In genomic region chr11:118688851-118689502, GRCh38 we compare ENCODE assay signal across 12 cellular contexts. TPM values are rescaled to one million over a fixed set of nuclear protein-coding genes. Genes with fewer than 3 reads are reported as not detected.
DNase-seq lines count a peak whose midpoint lies in the region; ATAC-seq and TF ChIP-seq lines count a peak whose summit lies in the region.
"Had no signal": no experiment of that assay in that cellular context is flagged by ENCODE, and none has a peak within 500 bp of the region (broad histone marks: within the 10 kb centered on the region; RNA-seq: fewer than 3 reads in every experiment).

No MANE protein-coding gene starts in this region.

- TF ChIP-seq EP300 in SK-N-SH (IDR thresholded peaks at IDR 0.05; ENCODE audit: borderline replicate concordance in 1 of 2, low read depth in 1 of 2, low read length in 1 of 2): no peak

- DNase-seq in SK-N-SH: no peak
- DNase-seq in caudate nucleus (lab: John Stamatoyannopoulos, UW): no peak
- DNase-seq in lower lobe of right lung: no peak
- no peak for DNase-seq in thoracic aorta (ENCODE audit: low spot score)
- DNase-seq in Ammon's horn (ENCODE audit: low spot score): no peak
- DNase-seq in retina: no peak

- TF ChIP-seq CTCF in SK-N-SH (IDR thresholded peaks at IDR 0.05) (no peak), lower lobe of right lung (IDR thresholded peaks at IDR 0.05) (no peak), thoracic aorta (IDR thresholded peaks at IDR 0.05) (no peak)

- no peaks in the 10 kb centered on the region for H4K20me1 ChIP-seq in SK-N-SH (ENCODE audit: insufficient read depth)

- H2AFZ ChIP-seq in SK-N-SH (ENCODE audit: low read depth): peak overlapping the region; percentile 72; the same call in 1 of the 2 replicates

- no peaks in the 10 kb centered on the region for H3K79me2 ChIP-seq in SK-N-SH (ENCODE audit: insufficient read depth)

- no peaks in the 10 kb centered on the region for H3K9me2 ChIP-seq in SK-N-SH

- H3K27me3 ChIP-seq in SK-N-SH (ENCODE audit: insufficient read depth): no peaks in the 10 kb centered on the region
- no peaks in the 10 kb centered on the region for H3K27me3 ChIP-seq in lower lobe of right lung (ENCODE audit: low read depth)
- H3K27me3 ChIP-seq in thoracic aorta (replicated peaks; ENCODE audit: insufficient read depth): no peaks in the 10 kb centered on the region

- intact Hi-C loops in lower lobe of right lung (cut with DNase I): no loop called here

- CTCF ChIA-PET in SK-N-SH (lab: Yijun Ruan, JAX): interaction anchor here (0.6 to 3.9 kb wide), 46 partner anchors 10 to 649 kb away, joined by 3 to 101 read pairs (median 6); partner anchors contain the start of genes CENATAC, DDX6, TREH and UPK2

- 91% methylated on average over 14 of the region's 41 CpGs for WGBS in SK-N-SH (ENCODE audit: low lambda C conversion rate)

- POLR2A ChIA-PET in SK-N-SH (lab: Yijun Ruan, JAX): interaction anchor here (1.8 kb wide), 1 partner anchor 102 kb away, joined by 18 read pairs; the partner anchor contains the start of gene DDX6

- TF ChIP-seq RAD21 in SK-N-SH (IDR thresholded peaks at IDR 0.05; ENCODE audit: low read length): no peak

- H3K9me3 ChIP-seq in SK-N-SH (no peaks in the 10 kb centered on the region), lower lobe of right lung (no peaks in the 10 kb centered on the region), thoracic aorta (no peaks in the 10 kb centered on the region)

- H3K4me1 ChIP-seq in SK-N-SH (ENCODE audit: control insufficient read depth in 1 of 2, insufficient read depth in 2 of 2, low read depth in 1 of 2, low read length in 1 of 2) (peaks cover 5 to 15% of the 10 kb centered on the region in 2 experiments; a peak in 2 of 4 replicates), lower lobe of right lung (peaks cover 29% of the 10 kb centered on the region), thoracic aorta (ENCODE audit: control insufficient read depth in 1 of 2, low read depth in 2 of 2) (peaks cover 0 to 9% of the 10 kb centered on the region in 2 donors)

- H3F3A ChIP-seq in SK-N-SH (replicated peaks; ENCODE audit: insufficient read depth): no peaks in the 10 kb centered on the region

- ATAC-seq in SK-N-SH treated with all-trans-retinoic acid at 6 μM for 48 hours (no peak), lower lobe of right lung (no peak), thoracic aorta (ENCODE audit: insufficient number of reproducible peaks, low FRiP score, low read depth) (no peak), HG03565 (IDR thresholded peaks at IDR 0.05; ENCODE audit: unreplicated experiment) (no peak)

- peak overlapping the region; percentile 66; the same call in 1 of the 2 replicates for H3K4me2 ChIP-seq in SK-N-SH

- H3K36me3 ChIP-seq in SK-N-SH (replicated peaks in 1 of 2; ENCODE audit: control insufficient read depth in 1 of 2, insufficient read depth in 2 of 2, low read length in 1 of 2) (no peaks in the 10 kb centered on the region), lower lobe of right lung (no peaks in the 10 kb centered on the region), thoracic aorta (no peaks in the 10 kb centered on the region)

- no peak overlapping the region for H3K9ac ChIP-seq in SK-N-SH

- peak overlapping the region in 1 of 2 experiments; percentile 91; a peak in 1 of 4 replicates for H3K27ac ChIP-seq in SK-N-SH (ENCODE audit: low read depth in 2 of 2, low read length in 1 of 2)
- peak overlapping the region; percentile 98 for H3K27ac ChIP-seq in caudate nucleus (ENCODE audit: low read depth, low read length)
- peak overlapping the region; percentile 76 for H3K27ac ChIP-seq in lower lobe of right lung
- no peak overlapping the region for H3K27ac ChIP-seq in thoracic aorta

- H3K4me3 ChIP-seq in SK-N-SH (ENCODE audit: low read depth in 2 of 2, low read length in 1 of 2) (no peak overlapping the region; a peak in 1 of 4 replicates), lower lobe of right lung (peak overlapping the region; percentile 55), thoracic aorta (peak overlapping the region; percentile 74)

TF ChIP-seq in SK-N-SH, 30 proteins besides CTCF, POLR2A, EP300 and RAD21:
- TF ChIP-seq NRF1 (IDR thresholded peaks at IDR 0.05; ENCODE audit: low read depth, low read length): no peak
- TF ChIP-seq TCF12 (IDR thresholded peaks at IDR 0.05): no peak
- TF ChIP-seq, protein P1, sequence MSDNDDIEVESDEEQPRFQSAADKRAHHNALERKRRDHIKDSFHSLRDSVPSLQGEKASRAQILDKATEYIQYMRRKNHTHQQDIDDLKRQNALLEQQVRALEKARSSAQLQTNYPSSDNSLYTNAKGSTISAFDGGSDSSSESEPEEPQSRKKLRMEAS (IDR thresholded peaks at IDR 0.05; ENCODE audit: low read depth): no peak
- no peak for TF ChIP-seq YY1 (IDR thresholded peaks at IDR 0.05; ENCODE audit: low read depth)
- TF ChIP-seq MXI1 (IDR thresholded peaks at IDR 0.05; ENCODE audit: low read depth, low read length): no peak
- TF ChIP-seq SMC3 (IDR thresholded peaks at IDR 0.05; ENCODE audit: low read depth, low read length): no peak
TF ChIP-seq in SK-N-SH: peak in this region for 0.

TF ChIP-seq in SK-N-SH treated with all-trans-retinoic acid at 6 μM for 48 hours, 23 proteins besides CTCF, POLR2A, EP300 and RAD21:
- no peak for TF ChIP-seq ISL1 (CRISPR knock-in tag; IDR thresholded peaks at IDR 0.05)
- TF ChIP-seq BACH2 (CRISPR knock-in tag; IDR thresholded peaks at IDR 0.05; ENCODE audit: borderline replicate concordance): no peak
- TF ChIP-seq ZNF565 (CRISPR knock-in tag; conservative IDR thresholded peaks at IDR 0.05; ENCODE audit: low read depth): no peak
- no peak for TF ChIP-seq ZFP3 (CRISPR knock-in tag; IDR thresholded peaks at IDR 0.05)

RNA-seq across cellular contexts. Expression of gene TREH, which starts 9.5 kb away (rescaled TPM):
- not detected in 2 replicates for polyA plus RNA-seq in SK-N-SH (2012; rRNA removed)
- not detected in 2 replicates for polyA plus RNA-seq in SK-N-SH (2012; cell fraction: cytosol; rRNA removed)
- polyA plus RNA-seq in SK-N-SH (2012; cell fraction: nucleus; rRNA removed): not detected in 2 replicates
- total RNA-seq in lower lobe of right lung (0.30 TPM), thoracic aorta (not detected)
- total RNA-seq: activated CD4-positive, alpha-beta T cell treated with anti-CD3 and anti-CD28 coated beads for 36 hours; activated T-cell treated with anti-CD3 and anti-CD28 coated beads, Interleukin-2, amount 50 U/mL, for 72 hours; mononuclear cell; subcutaneous adipose tissue had no signal

Comparison
In these comparisons a context has a peak if more than half of its experiments do, and no peak if none do; other contexts are left out.
1. H3K27ac ChIP-seq: peak in caudate nucleus (single experiment) and lower lobe of right lung (single experiment); none in thoracic aorta (0 of 2).
2. H3K4me3 ChIP-seq: peak in lower lobe of right lung (single experiment) and thoracic aorta (single experiment); none in SK-N-SH (0 of 2).